Comparison of ENCODE assay signal across 27 cellular contexts in genomic region chr10:63760034-63760707, GRCh38.
A peak's percentile ranks its signal among the peaks of the same experiment; 100 is the strongest.
DNase-seq lines count a peak whose midpoint lies in the region; ATAC-seq and TF ChIP-seq lines count a peak whose summit lies in the region.
"Had no signal": no experiment of that assay in that cellular context is flagged by ENCODE, and none has a peak within 500 bp of the region (broad histone marks: within the 10 kb centered on the region; RNA-seq: fewer than 3 reads in every experiment).

No MANE protein-coding gene starts in this region.

- H3K4me3 Mint-ChIP-seq in activated naive CD4-positive, alpha-beta T cell treated with anti-CD3 and anti-CD28 coated beads for 36 hours, result no peak overlapping the region
- H3K4me3 Mint-ChIP-seq: activated CD4-positive, alpha-beta memory T cell treated with anti-CD3 and anti-CD28 coated beads for 36 hours; memory B cell; naive thymus-derived CD4-positive, alpha-beta T cell had no signal

- no peaks in the 10 kb centered on the region for H3K36me3 ChIP-seq in gastrocnemius medialis
- H3K36me3 ChIP-seq: adrenal gland, brain microvascular endothelial cell, esophagus squamous epithelium had no signal

- in situ Hi-C loops in gastrocnemius medialis (cut with MboI; ENCODE audit: low sequenced_read_pairs in 4 of 4), result no loop called here

- ATAC-seq in left ventricle myocardium superior (peak; percentile 89), gastrocnemius medialis (peak; percentile 54 to 68)
- ATAC-seq: K562; naive thymus-derived CD4-positive, alpha-beta T cell; stimulated activated naive CD8-positive, alpha-beta T cell treated with anti-CD3 and anti-CD28 coated beads, Interleukin-15, Interleukin-2, amounts not matched to agents 100 U/mL and 50 U/mL, for 24 hours had no signal

- TF ChIP-seq POLR2A in gastrocnemius medialis (IDR thresholded peaks at IDR 0.05), result no peak

- H3K9me3 ChIP-seq in gastrocnemius medialis, result no peaks in the 10 kb centered on the region
- H3K9me3 ChIP-seq: adrenal gland, esophagus squamous epithelium had no signal

- CTCF ChIA-PET in activated naive CD4-positive, alpha-beta T cell treated with anti-CD3 and anti-CD28 coated beads for 36 hours (lab: Charles Lee), result interaction anchor here (0.9 kb wide), 1 partner anchor 40 kb away, joined by 4 read pairs; no protein-coding TSS in a partner anchor

- H3K36me3 Mint-ChIP-seq in activated naive CD4-positive, alpha-beta T cell treated with anti-CD3 and anti-CD28 coated beads for 36 hours (ENCODE audit: low read depth), result no peaks in the 10 kb centered on the region
- H3K36me3 Mint-ChIP-seq: activated CD4-positive, alpha-beta memory T cell treated with anti-CD3 and anti-CD28 coated beads for 36 hours; memory B cell; naive thymus-derived CD4-positive, alpha-beta T cell had no signal

- no peaks in the 10 kb centered on the region for H3K9me3 Mint-ChIP-seq in activated naive CD4-positive, alpha-beta T cell treated with anti-CD3 and anti-CD28 coated beads for 36 hours
- H3K9me3 Mint-ChIP-seq: activated CD4-positive, alpha-beta memory T cell treated with anti-CD3 and anti-CD28 coated beads for 36 hours; memory B cell; naive thymus-derived CD4-positive, alpha-beta T cell had no signal

- H3K27me3 ChIP-seq in dorsolateral prefrontal cortex (no peaks in the 10 kb centered on the region), gastrocnemius medialis (no peaks in the 10 kb centered on the region)
- H3K27me3 ChIP-seq: adrenal gland, brain microvascular endothelial cell had no signal

- H3K27ac ChIP-seq in dorsolateral prefrontal cortex (peak overlapping the region in 50 of 59 donors; percentile 3 to 89 (median 67)), gastrocnemius medialis (peak overlapping the region; percentile 49 to 78 (median 61)), substantia nigra (ENCODE audit: low read depth, low read length, poor library complexity, severe bottlenecking) (no peak overlapping the region)
- H3K27ac ChIP-seq: adrenal gland, brain microvascular endothelial cell had no signal

- peak; percentile 52 for DNase-seq in AG20443 (ENCODE audit: low spot score)
- DNase-seq in dorsolateral prefrontal cortex, result no peak
- no peak for DNase-seq in left ventricle myocardium superior
- DNase-seq in gastrocnemius medialis, result no peak
- DNase-seq in activated naive CD4-positive, alpha-beta T cell treated with anti-CD3 and anti-CD28 coated beads for 36 hours, result no peak
- DNase-seq in effector CD8-positive, alpha-beta T cell (lab: John Stamatoyannopoulos, UW), result no peak
- no peak for DNase-seq in substantia nigra (lab: John Stamatoyannopoulos, UW)
- no peak for DNase-seq in NCI-H526 treated with DMSO at 0.1 percent for 48 hours (lab: John Stamatoyannopoulos, UW)
- DNase-seq: activated CD4-positive, alpha-beta memory T cell treated with anti-CD3 and anti-CD28 coated beads for 36 hours; activated effector memory CD4-positive, alpha-beta T cell treated with Interleukin-2 at 50 U/mL for 16 hours; adrenal gland; brain microvascular endothelial cell; DMS53; esophagus squamous epithelium; GDM1; glutamatergic neuron; GOT3; naive thymus-derived CD4-positive, alpha-beta T cell; NCI-H1417; NCI-H2081 treated with DMSO at 0.1 percent for 48 hours; nucleus accumbens; OCI-M1; retina; stimulated activated naive CD8-positive, alpha-beta T cell treated with anti-CD3 and anti-CD28 coated beads, Interleukin-15, Interleukin-2, amounts not matched to agents 100 U/mL and 50 U/mL, for 24 hours; T-helper 9 cell had no signal

- intact Hi-C loops in dorsolateral prefrontal cortex (cut with DNase I) (no loop called here), left ventricle myocardium superior (cut with micrococcal nuclease) (no loop called here), gastrocnemius medialis (cut with DNase I; ENCODE audit: low total_unique reads) (no loop called here)
- intact Hi-C loops in activated naive CD4-positive, alpha-beta T cell treated with anti-CD3 and anti-CD28 coated beads for 36 hours (cut with micrococcal nuclease), result no loop called here

- TF ChIP-seq CTCF in dorsolateral prefrontal cortex (IDR thresholded peaks at IDR 0.05 in 54 of 56, conservative IDR thresholded peaks at IDR 0.05 in 2 of 56; ENCODE audit: low read depth in 1 of 56, partially characterized antibody in 56 of 56) (no peak), gastrocnemius medialis (IDR thresholded peaks at IDR 0.05 in 4 of 5, conservative IDR thresholded peaks at IDR 0.05 in 1 of 5) (no peak)

- H3K4me1 Mint-ChIP-seq in activated naive CD4-positive, alpha-beta T cell treated with anti-CD3 and anti-CD28 coated beads for 36 hours (ENCODE audit: low read depth), result no peaks in the 10 kb centered on the region
- H3K4me1 Mint-ChIP-seq: memory B cell; naive thymus-derived CD4-positive, alpha-beta T cell had no signal

- H3K27ac Mint-ChIP-seq in activated naive CD4-positive, alpha-beta T cell treated with anti-CD3 and anti-CD28 coated beads for 36 hours, result no peak overlapping the region
- H3K27ac Mint-ChIP-seq: activated CD4-positive, alpha-beta memory T cell treated with anti-CD3 and anti-CD28 coated beads for 36 hours; memory B cell; naive thymus-derived CD4-positive, alpha-beta T cell had no signal

- H3K4me1 ChIP-seq in gastrocnemius medialis, result peaks cover 6 to 7% of the 10 kb centered on the region in 2 donors
- H3K4me1 ChIP-seq: adrenal gland, esophagus squamous epithelium had no signal

- H3K4me3 ChIP-seq in dorsolateral prefrontal cortex (no peak overlapping the region), gastrocnemius medialis (no peak overlapping the region)
- H3K4me3 ChIP-seq: adrenal gland, esophagus squamous epithelium, K562 had no signal

- H3K27me3 Mint-ChIP-seq in activated naive CD4-positive, alpha-beta T cell treated with anti-CD3 and anti-CD28 coated beads for 36 hours (ENCODE audit: low read depth), result peaks cover 7% of the 10 kb centered on the region
